ENCODE assay signal across 18 cellular contexts in the genomic region with DNA sequence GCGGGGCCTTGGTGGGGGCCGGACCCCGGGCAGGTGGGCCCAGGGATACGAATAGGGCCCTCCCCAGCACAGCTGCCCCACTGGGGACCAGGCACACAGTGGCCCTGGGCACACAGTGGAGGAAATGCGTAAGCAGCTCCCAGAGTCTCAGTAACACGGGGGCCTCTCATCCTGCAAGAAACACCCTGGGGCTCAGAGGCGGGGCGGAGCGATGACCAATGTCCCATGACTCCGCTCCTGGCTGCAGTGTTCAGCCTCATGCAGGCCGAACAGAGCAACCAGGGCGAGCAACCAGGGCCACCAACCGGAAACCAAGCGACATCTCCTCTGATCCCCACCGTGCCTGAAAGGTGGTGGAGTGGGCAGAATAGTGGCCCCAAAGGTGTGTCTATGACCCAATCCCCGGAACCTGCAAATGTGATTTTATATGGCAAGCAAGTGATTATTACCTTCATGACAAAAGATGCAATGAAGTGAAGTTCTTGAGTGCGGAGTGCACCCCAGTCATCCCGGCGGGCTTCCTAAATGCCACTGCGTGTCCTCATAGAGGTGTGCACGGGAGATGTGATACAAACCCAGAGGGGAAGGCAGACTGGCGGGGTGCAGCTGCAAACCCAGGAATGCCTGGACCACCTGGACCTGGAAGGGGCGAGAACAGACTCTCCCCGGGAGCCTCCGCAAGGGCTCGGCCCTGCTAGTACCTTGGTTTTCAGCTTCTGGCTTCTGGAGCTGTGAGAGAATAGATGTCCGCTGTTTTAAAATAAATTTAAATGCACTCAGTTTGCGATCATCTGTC. TPM values are rescaled to one million over a fixed set of nuclear protein-coding genes. Genes with fewer than 3 reads are reported as not detected.
A peak's percentile ranks its signal among the peaks of the same experiment; 100 is the strongest.
DNase-seq lines count a peak whose midpoint lies in the region; ATAC-seq, FAIRE-seq and TF ChIP-seq lines count a peak whose summit lies in the region.
"Had no signal": no experiment of that assay in that cellular context is flagged by ENCODE, and none has a peak within 500 bp of the region (broad histone marks: within the 10 kb centered on the region; RNA-seq: fewer than 3 reads in every experiment).

No MANE protein-coding gene starts in this region.

- H3K4me1 ChIP-seq in esophagus muscularis mucosa, result no peaks in the 10 kb centered on the region
- peaks cover 2% of the 10 kb centered on the region for H3K4me1 ChIP-seq in osteoblast (ENCODE audit: insufficient read depth, low read length)

- TF ChIP-seq CTCF in esophagus muscularis mucosa (IDR thresholded peaks at IDR 0.05) (no peak), osteoblast (IDR thresholded peaks at IDR 0.05; ENCODE audit: extremely low read depth, low read depth, low read length) (no peak)

- DNase-seq in activated CD8-positive, alpha-beta memory T cell treated with anti-CD3 and anti-CD28 coated beads for 24 hours, result peak; percentile 42
- DNase-seq in activated CD8-positive, alpha-beta memory T cell treated with anti-CD3 and anti-CD28 coated beads, Interleukin-2, amount 50 U/mL, for 48 hours, result no peak
- DNase-seq in esophagus muscularis mucosa (ENCODE audit: extremely low spot score) (peak; percentile 86), osteoblast (ENCODE audit: insufficient read length, low spot score, missing footprints) (peak; percentile 70), HTR-8/SVneo (ENCODE audit: insufficient read length, low spot score) (no peak)
- DNase-seq: 8988T, GOT3, KG1, NCI-H1105, NCI-H187 treated with DMSO at 0.1 percent for 48 hours, NCI-H2171 treated with DMSO at 0.1 percent for 48 hours, NCI-H510A treated with DMSO at 0.1 percent for 48 hours had no signal

- H3K27me3 ChIP-seq in esophagus muscularis mucosa (peaks cover 0 to 64% (median 0%) of the 10 kb centered on the region in 4 donors), osteoblast (ENCODE audit: insufficient read depth, low read length) (no peaks in the 10 kb centered on the region)

- H3K27ac ChIP-seq in esophagus muscularis mucosa (replicated peaks in 1 of 4) (no peak overlapping the region), osteoblast (ENCODE audit: low read depth, low read length) (no peak overlapping the region)

- H4K20me1 ChIP-seq in osteoblast (ENCODE audit: insufficient read depth, low read length), result no peaks in the 10 kb centered on the region

- H2AFZ ChIP-seq in osteoblast (ENCODE audit: low read length), result no peak overlapping the region

- no peak for TF ChIP-seq POLR2A in esophagus muscularis mucosa (IDR thresholded peaks at IDR 0.05; ENCODE audit: low read depth)

- TF ChIP-seq EP300 in esophagus muscularis mucosa (IDR thresholded peaks at IDR 0.05), result no peak

- H3K4me3 ChIP-seq in esophagus muscularis mucosa, result no peak overlapping the region
- H3K4me3 ChIP-seq in osteoblast (ENCODE audit: insufficient read depth, low read length), result no peak overlapping the region
- H3K4me3 ChIP-seq: GM12878 had no signal

- no peak overlapping the region for H3K4me2 ChIP-seq in osteoblast (ENCODE audit: insufficient read depth, low read length)

- H3K36me3 ChIP-seq in esophagus muscularis mucosa, result no peaks in the 10 kb centered on the region
- H3K36me3 ChIP-seq in osteoblast (ENCODE audit: insufficient read depth, low read length), result no peaks in the 10 kb centered on the region

- no peak for FAIRE-seq in HTR-8/SVneo (lab: Jason Lieb, UNC)
- FAIRE-seq: GM12878, GM19239 had no signal

- no peaks in the 10 kb centered on the region for H3K9me3 ChIP-seq in esophagus muscularis mucosa
- no peaks in the 10 kb centered on the region for H3K9me3 ChIP-seq in osteoblast (ENCODE audit: low read depth, low read length)

- 89% methylated on average over 23 of the region's 28 CpGs for WGBS in esophagus muscularis mucosa

- ATAC-seq in GM18867 (IDR thresholded peaks at IDR 0.05; ENCODE audit: unreplicated experiment) (no peak), GM19463 (IDR thresholded peaks at IDR 0.05; ENCODE audit: unreplicated experiment) (no peak), GM21723 (IDR thresholded peaks at IDR 0.05; ENCODE audit: unreplicated experiment) (no peak)
- ATAC-seq: GM12878 had no signal

- intact Hi-C loops in esophagus muscularis mucosa (cut with DNase I), result no loop called here

- no peaks in the 10 kb centered on the region for H3K79me2 ChIP-seq in osteoblast (ENCODE audit: insufficient read depth, low read length)

RNA-seq across cellular contexts. Expression of a gene that starts 50.1 kb away (rescaled TPM):
- total RNA-seq in esophagus muscularis mucosa (1 to 10 TPM; 2.9 to 7.3 (median 5.2) TPM), osteoblast (31.8 and 35.4 TPM in 2 replicates)
- total RNA-seq: GM12878, MCF 10A had no signal

Comparison
In these comparisons a context has a peak if more than half of its experiments do, and no peak if none do; other contexts are left out.
1. DNase-seq: peak in activated CD8-positive, alpha-beta memory T cell treated with anti-CD3 and anti-CD28 coated beads for 24 hours (single experiment), esophagus muscularis mucosa (single experiment) and osteoblast (single experiment); none in activated CD8-positive, alpha-beta memory T cell treated with anti-CD3 and anti-CD28 coated beads, Interleukin-2, amount 50 U/mL, for 48 hours (single experiment) and HTR-8/SVneo (single experiment).